ENCODE assay signal across 23 cellular contexts in the genomic region with DNA sequence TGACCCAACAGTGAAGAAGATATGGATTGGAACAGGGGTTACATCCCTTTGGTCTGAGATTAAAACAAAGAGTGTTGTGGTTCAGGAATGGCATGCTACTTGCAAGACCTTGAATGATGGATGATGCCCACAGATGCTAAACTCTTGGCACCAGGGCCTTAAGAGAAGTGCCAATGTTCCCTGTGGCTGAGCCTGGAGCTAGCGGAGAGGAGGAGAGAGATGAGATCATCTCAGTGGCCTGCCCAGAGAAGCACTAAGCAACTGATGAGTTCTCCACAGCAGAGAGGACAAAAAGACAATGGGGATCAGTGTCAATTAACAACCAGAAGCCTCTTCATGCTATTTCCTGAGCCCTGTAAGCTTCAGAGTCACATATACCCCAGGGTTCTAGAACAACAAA.
DNase-seq lines count a peak whose midpoint lies in the region; ATAC-seq and TF ChIP-seq lines count a peak whose summit lies in the region.
"Had no signal": no experiment of that assay in that cellular context is flagged by ENCODE, and none has a peak within 500 bp of the region (broad histone marks: within the 10 kb centered on the region; RNA-seq: fewer than 3 reads in every experiment).

No MANE protein-coding gene starts in this region.

- no peaks in the 10 kb centered on the region for H3K9me3 ChIP-seq in mammary epithelial cell (replicated peaks; ENCODE audit: insufficient read depth, low read length)
- H3K9me3 ChIP-seq: A549 had no signal

- in situ Hi-C loops in mammary epithelial cell (cut with MboI; ENCODE audit: low sequenced_read_pairs in 2 of 2) = no loop called here

- WGBS in mammary epithelial cell (ENCODE audit: low coverage, missing lambda C conversion rate) = 67% methylated on average over 1 of the region's 1 CpG

- H3K27ac Mint-ChIP-seq in mesothelial cell of epicardium = peak overlapping the region; percentile 21
- H3K27ac Mint-ChIP-seq: effector memory CD8-positive, alpha-beta T cell; nephron had no signal

- no peaks in the 10 kb centered on the region for H3K79me2 ChIP-seq in mammary epithelial cell (ENCODE audit: insufficient read depth, low read length)

- no peaks in the 10 kb centered on the region for H3K36me3 ChIP-seq in mammary epithelial cell (ENCODE audit: insufficient read depth, low read length)

- dilution Hi-C loops in mammary epithelial cell (cut with HindIII; ENCODE audit: low sequenced_read_pairs) = no loop called here

- H3K36me3 Mint-ChIP-seq in mesothelial cell of epicardium = peaks cover 15% of the 10 kb centered on the region

- no peak overlapping the region for H3K4me3 Mint-ChIP-seq in mesothelial cell of epicardium
- H3K4me3 Mint-ChIP-seq: central memory CD8-positive, alpha-beta T cell; effector memory CD8-positive, alpha-beta T cell; nephron had no signal

- no peak overlapping the region for H3K9ac ChIP-seq in mammary epithelial cell (ENCODE audit: insufficient read depth, low read length)

- no peak overlapping the region for H3K4me2 ChIP-seq in mammary epithelial cell (ENCODE audit: insufficient read depth, low read depth, low read length)
- H3K4me2 ChIP-seq: A549, smooth muscle cell had no signal

- peaks cover 13% of the 10 kb centered on the region for H3K9me3 Mint-ChIP-seq in mesothelial cell of epicardium
- H3K9me3 Mint-ChIP-seq: central memory CD8-positive, alpha-beta T cell; effector memory CD8-positive, alpha-beta T cell had no signal

- CTCF ChIA-PET in mammary epithelial cell (lab: Charles Lee; ENCODE audit: low non-redundant PET) = no interaction called here

- DNase-seq in AG10803 (ENCODE audit: low read depth) (peak; percentile 37), NCI-H69 (lab: John Stamatoyannopoulos, UW) (peak; percentile 31), dorsolateral prefrontal cortex (peak in 5 of 10 donors; percentile 45 to 68 (median 51)), mesothelial cell of epicardium (ENCODE audit: low spot score in 2 of 2, unreplicated experiment in 2 of 2) (no peak), mammary epithelial cell (no peak)
- no peak for DNase-seq in activated CD4-positive, alpha-beta T cell treated with anti-CD3 and anti-CD28 coated beads, Interleukin-2, amount 50 U/mL, for 4 hours
- DNase-seq: activated CD4-positive, alpha-beta T cell treated with anti-CD3 and anti-CD28 coated beads for 48 hours; activated CD8-positive, alpha-beta memory T cell treated with anti-CD3 and anti-CD28 coated beads, Interleukin-2, amount 50 U/mL, for 48 hours; activated gamma-delta T cell treated with Interleukin-2 at 50 U/mL for 16 hours; amniotic stem cell; effector memory CD8-positive, alpha-beta T cell; kidney; mesenchymal stem cell; NCI-H1436; stimulated activated CD4-positive, alpha-beta T cell treated with anti-CD3 and anti-CD28 coated beads, Interleukin-4, amount 100 ng/mL, for 1 hour had no signal

- no peaks in the 10 kb centered on the region for H4K20me1 ChIP-seq in mammary epithelial cell (ENCODE audit: insufficient read depth, low read length)

- no peaks in the 10 kb centered on the region for H3K27me3 Mint-ChIP-seq in mesothelial cell of epicardium (ENCODE audit: low read depth)

- H3K4me1 ChIP-seq in mammary epithelial cell (ENCODE audit: insufficient read depth, low read length) = no peaks in the 10 kb centered on the region
- H3K4me1 ChIP-seq: A549 had no signal

- H3K4me3 ChIP-seq in AG10803 (ENCODE audit: low read length) (no peak overlapping the region), dorsolateral prefrontal cortex (peak overlapping the region in 7 of 59 donors; percentile 9 to 62 (median 35)), mammary epithelial cell (replicated peaks in 1 of 3; ENCODE audit: insufficient read depth in 1 of 3, low read depth in 2 of 3, low read length in 3 of 3) (no peak overlapping the region)
- H3K4me3 ChIP-seq: A549, smooth muscle cell had no signal

- no peak for TF ChIP-seq CTCF in AG10803 (conservative IDR thresholded peaks at IDR 0.05; ENCODE audit: low read length)
- peak in 1 of 56 donors; percentile 16 for TF ChIP-seq CTCF in dorsolateral prefrontal cortex (IDR thresholded peaks at IDR 0.05 in 54 of 56, conservative IDR thresholded peaks at IDR 0.05 in 2 of 56; ENCODE audit: low read depth in 1 of 56, partially characterized antibody in 56 of 56)
- TF ChIP-seq CTCF in mesothelial cell of epicardium (IDR thresholded peaks at IDR 0.05; ENCODE audit: unreplicated experiment) = no peak
- TF ChIP-seq CTCF in mammary epithelial cell (conservative IDR thresholded peaks at IDR 0.05 in 1 of 2, IDR thresholded peaks at IDR 0.05 in 1 of 2; ENCODE audit: extremely low read depth in 1 of 2, insufficient read depth in 1 of 2, low read depth in 1 of 2, low read length in 2 of 2) = no peak

- no peak for ATAC-seq in HG02588 (IDR thresholded peaks at IDR 0.05; ENCODE audit: unreplicated experiment)
- ATAC-seq in HG02571 (IDR thresholded peaks at IDR 0.05; ENCODE audit: unreplicated experiment) = no peak
- ATAC-seq: A549; effector memory CD8-positive, alpha-beta T cell had no signal

- H3K27me3 ChIP-seq in dorsolateral prefrontal cortex (no peaks in the 10 kb centered on the region), mammary epithelial cell (ENCODE audit: insufficient read depth, low read length) (peaks cover 2% of the 10 kb centered on the region)

- H2AFZ ChIP-seq in mammary epithelial cell (ENCODE audit: low read depth, low read length) = no peak overlapping the region

- intact Hi-C loops in dorsolateral prefrontal cortex (cut with DNase I) = no loop called here
- intact Hi-C loops in mammary epithelial cell (cut with micrococcal nuclease) = no loop called here

- no TSS peak for BruUV-seq in mammary epithelial cell (replicated peaks; lab: Mats Ljungman, UMichigan)

- H3K4me1 Mint-ChIP-seq in mesothelial cell of epicardium = peaks cover 43% of the 10 kb centered on the region
- H3K4me1 Mint-ChIP-seq: central memory CD8-positive, alpha-beta T cell had no signal

- H3K27ac ChIP-seq in dorsolateral prefrontal cortex (peak overlapping the region in 58 of 59 donors; percentile 23 to 92 (median 82)), mammary epithelial cell (ENCODE audit: insufficient read depth, low read depth, low read length) (no peak overlapping the region)
- H3K27ac ChIP-seq: A549, C4-2B, RWPE1 had no signal

Comparison
In these comparisons a context has a peak if more than half of its experiments do, and no peak if none do; other contexts are left out.
1. DNase-seq: peak in AG10803 (single experiment) and NCI-H69 (single experiment); none in mesothelial cell of epicardium (0 of 2), mammary epithelial cell (single experiment) and activated CD4-positive, alpha-beta T cell treated with anti-CD3 and anti-CD28 coated beads, Interleukin-2, amount 50 U/mL, for 4 hours (0 of 2).